Comparison of ENCODE assay signal across 8 cellular contexts in genomic region chr18:3062798-3063563, GRCh38. TPM values are rescaled to one million over a fixed set of nuclear protein-coding genes. Genes with fewer than 3 reads are reported as not detected.
DNase-seq lines count a peak whose midpoint lies in the region; ATAC-seq and TF ChIP-seq lines count a peak whose summit lies in the region.

No MANE protein-coding gene starts in this region.

- H3K9me3 Mint-ChIP-seq in natural killer cell, result no peaks in the 10 kb centered on the region

- intact Hi-C loops in natural killer cell (cut with micrococcal nuclease), result loop anchor here (2.0 to 10.0 kb wide), 4 partner anchors 68 to 539 kb away; partner anchors contain the start of gene MYL12A
- intact Hi-C loops in stomach (cut with DNase I; ENCODE audit: low total_unique reads), result loop anchor here (10.0 kb wide), 1 partner anchor 128 kb away; no protein-coding TSS in a partner anchor

- TF ChIP-seq CTCF in natural killer cell (IDR thresholded peaks at IDR 0.05), result peak; percentile 66
- peak in 5 of 7 experiments; percentile 59 to 84 (median 78) for TF ChIP-seq CTCF in stomach (IDR thresholded peaks at IDR 0.05)

- H3K36me3 ChIP-seq in BLaER1 (no peaks in the 10 kb centered on the region), stomach (peaks cover 0 to 5% (median 0%) of the 10 kb centered on the region in 4 donors)

- 34 to 46% (median 37%) methylated on average over 16 of the region's 16 CpGs for WGBS in stomach, 5 donors

- no peaks in the 10 kb centered on the region for H4K20me1 ChIP-seq in BLaER1

- no peaks in the 10 kb centered on the region for H3K9me3 ChIP-seq in BLaER1
- H3K9me3 ChIP-seq in stomach, result no peaks in the 10 kb centered on the region

- TF ChIP-seq POLR2A in stomach (IDR thresholded peaks at IDR 0.05), result no peak

- DNase-seq in NCI-H748 treated with DMSO at 0.1 percent for 48 hours (lab: John Stamatoyannopoulos, UW) (peak; percentile 10), natural killer cell (peak; percentile 37), stomach (peak; percentile 75), middle frontal gyrus (ENCODE audit: extremely low spot score, low spot score) (no peak)
- peak in 2 of 3 experiments; percentile 18 to 22 for DNase-seq in activated CD8-positive, alpha-beta memory T cell treated with anti-CD3 and anti-CD28 coated beads for 48 hours (ENCODE audit: low read depth in 2 of 3, low spot score in 2 of 3)

- H3K4me1 Mint-ChIP-seq in natural killer cell, result peaks cover 68 to 75% of the 10 kb centered on the region in 2 donors

- H3K36me3 Mint-ChIP-seq in natural killer cell, result no peaks in the 10 kb centered on the region

- ATAC-seq in GM19467 (IDR thresholded peaks at IDR 0.05; ENCODE audit: unreplicated experiment) (peak; percentile 52), esophagus mucosa (peak; percentile 51), natural killer cell (no peak)

- H3K27me3 ChIP-seq in BLaER1 (no peaks in the 10 kb centered on the region), stomach (no peaks in the 10 kb centered on the region)

- H3K4me3 Mint-ChIP-seq in natural killer cell, result peak overlapping the region; percentile 60

- TF ChIP-seq EP300 in stomach (IDR thresholded peaks at IDR 0.05), result no peak

- H3K27ac Mint-ChIP-seq in natural killer cell, result peak overlapping the region; percentile 87 to 99

- H3K27ac ChIP-seq in BLaER1 (0 out of 2 replicates have a peak overlapping the region, but pooled peaks have one; percentile 12), stomach (peak overlapping the region in 4 of 5 donors; percentile 5 to 72 (median 64))

- no peaks in the 10 kb centered on the region for H3K27me3 Mint-ChIP-seq in natural killer cell (ENCODE audit: low read depth in 2 of 2)

- H3K4me1 ChIP-seq in BLaER1, result peaks cover 63% of the 10 kb centered on the region
- peaks cover 0 to 43% (median 16%) of the 10 kb centered on the region in 4 donors for H3K4me1 ChIP-seq in stomach

- H3K4me3 ChIP-seq in BLaER1 (no peak overlapping the region), stomach (peak overlapping the region in 3 of 4 donors; percentile 16 to 26 (median 24))

- no peak overlapping the region for H3K9ac ChIP-seq in BLaER1

- H3K4me2 ChIP-seq in BLaER1, result peak overlapping the region; percentile 80

RNA-seq across cellular contexts. Expression of gene LPIN2, which starts 50.0 kb away (rescaled TPM):
- 6.9 TPM for total RNA-seq in esophagus mucosa
- total RNA-seq in natural killer cell, result 10 to 100 TPM; 32.9 to 58.8 (median 57.1) TPM
- total RNA-seq in stomach, result 10 to 100 TPM in 4 of 5 donors, 1 to 10 TPM in 1; 9.3 to 86.8 (median 13.4) TPM
- polyA plus RNA-seq in stomach, result 10 to 100 TPM in 2 of 3 donors, 1 to 10 TPM in 1; 4.0 to 42.8 (median 12.5) TPM

Comparison
In these comparisons a context has a peak if more than half of its experiments do, and no peak if none do; other contexts are left out.
1. ATAC-seq: peak in GM19467 (single experiment) and esophagus mucosa (single experiment); none in natural killer cell (0 of 3).